In genomic region chr1:56529801-56530200, GRCh38 we compare ENCODE assay signal across 18 cellular contexts. TPM values are rescaled to one million over a fixed set of nuclear protein-coding genes. Genes with fewer than 3 reads are reported as not detected.
A peak's percentile ranks its signal among the peaks of the same experiment; 100 is the strongest.
DNase-seq lines count a peak whose midpoint lies in the region; ATAC-seq and TF ChIP-seq lines count a peak whose summit lies in the region.
"Had no signal": no experiment of that assay in that cellular context is flagged by ENCODE, and none has a peak within 500 bp of the region (broad histone marks: within the 10 kb centered on the region; RNA-seq: fewer than 3 reads in every experiment).

No MANE protein-coding gene starts in this region.

- peaks cover 19% of the 10 kb centered on the region for H3K36me3 ChIP-seq in left ventricle myocardium inferior
- peaks cover 19 to 70% of the 10 kb centered on the region in 2 experiments for H3K36me3 ChIP-seq in trophoblast cell (ENCODE audit: control insufficient read depth in 1 of 2, insufficient read depth in 2 of 2, low read length in 2 of 2)
- peaks cover 0 to 21% of the 10 kb centered on the region in 2 donors for H3K36me3 ChIP-seq in vagina
- H3K36me3 ChIP-seq: BLaER1 had no signal

- no peak overlapping the region for H3K14ac ChIP-seq in trophoblast cell (ENCODE audit: low read length)

- no peak overlapping the region for H4K91ac ChIP-seq in trophoblast cell (ENCODE audit: low read depth, low read length)

- no peak for TF ChIP-seq POLR2A in vagina (IDR thresholded peaks at IDR 0.05)

- intact Hi-C loops in left ventricle myocardium inferior (cut with micrococcal nuclease), result no loop called here
- intact Hi-C loops in Right ventricle myocardium superior (cut with DNase I), result no loop called here
- intact Hi-C loops in vagina (cut with DNase I), result no loop called here

- H3K4me3 Mint-ChIP-seq in activated naive CD8-positive, alpha-beta T cell treated with anti-CD3 and anti-CD28 coated beads for 36 hours, result no peak overlapping the region
- H3K4me3 Mint-ChIP-seq: CD4-positive, alpha-beta memory T cell; H9 had no signal

- H3K18ac ChIP-seq in trophoblast cell (ENCODE audit: low read length), result no peak overlapping the region

- H3K27me3 ChIP-seq in left ventricle myocardium inferior (ENCODE audit: low read depth) (no peaks in the 10 kb centered on the region), trophoblast cell (ENCODE audit: insufficient read depth, low read length) (no peaks in the 10 kb centered on the region), vagina (no peaks in the 10 kb centered on the region)
- H3K27me3 ChIP-seq: BLaER1 had no signal

- TF ChIP-seq CTCF in left ventricle myocardium inferior (IDR thresholded peaks at IDR 0.05; ENCODE audit: borderline replicate concordance) (no peak), vagina (IDR thresholded peaks at IDR 0.05) (no peak), GM20000 (IDR thresholded peaks at IDR 0.05; ENCODE audit: extremely low read depth, missing control alignments) (no peak)

- H3K9ac ChIP-seq in trophoblast cell (ENCODE audit: low read length), result no peak overlapping the region
- H3K9ac ChIP-seq: BLaER1 had no signal

- H4K12ac ChIP-seq in trophoblast cell (ENCODE audit: low read depth, low read length), result no peak overlapping the region

- H3K36me3 Mint-ChIP-seq in activated naive CD8-positive, alpha-beta T cell treated with anti-CD3 and anti-CD28 coated beads for 36 hours, result no peaks in the 10 kb centered on the region
- H3K36me3 Mint-ChIP-seq: CD4-positive, alpha-beta memory T cell had no signal

- no peaks in the 10 kb centered on the region for H3K9me3 Mint-ChIP-seq in activated naive CD8-positive, alpha-beta T cell treated with anti-CD3 and anti-CD28 coated beads for 36 hours
- H3K9me3 Mint-ChIP-seq: CD4-positive, alpha-beta memory T cell; H9 had no signal

- H3K23ac ChIP-seq in trophoblast cell (ENCODE audit: low read length), result no peak overlapping the region

- DNase-seq in left ventricle myocardium inferior (no peak), Right ventricle myocardium superior (no peak), globus pallidus (ENCODE audit: low spot score) (peak; percentile 55), trophoblast cell (no peak), vagina (ENCODE audit: extremely low spot score in 2 of 2) (no peak), GM20000 (ENCODE audit: low spot score) (no peak)
- no peak for DNase-seq in activated naive CD8-positive, alpha-beta T cell treated with anti-CD3 and anti-CD28 coated beads for 36 hours
- DNase-seq: CD4-positive, alpha-beta memory T cell; DMS153; DMS79; GF-D8; H9 had no signal

- no peaks in the 10 kb centered on the region for H3K79me1 ChIP-seq in trophoblast cell (ENCODE audit: low read length)

- no peak overlapping the region for H2BK12ac ChIP-seq in trophoblast cell (ENCODE audit: low read length)

- peak overlapping the region; percentile 23 for H3K4ac ChIP-seq in trophoblast cell (ENCODE audit: low read depth, low read length)

- H3K4me1 ChIP-seq in left ventricle myocardium inferior (peaks cover 100% of the 10 kb centered on the region), trophoblast cell (ENCODE audit: control insufficient read depth in 1 of 2, insufficient read depth in 2 of 2, low read length in 2 of 2) (peaks cover 2 to 6% of the 10 kb centered on the region in 2 experiments), vagina (peaks cover 95% of the 10 kb centered on the region)
- H3K4me1 ChIP-seq: A549 had no signal

- H3K4me3 ChIP-seq in left ventricle myocardium inferior (no peak overlapping the region), trophoblast cell (ENCODE audit: low read depth, low read length) (no peak overlapping the region), vagina (no peak overlapping the region)
- H3K4me3 ChIP-seq: A549, BLaER1 had no signal

- H3K4me1 Mint-ChIP-seq in activated naive CD8-positive, alpha-beta T cell treated with anti-CD3 and anti-CD28 coated beads for 36 hours, result peaks cover 9% of the 10 kb centered on the region

- no peak overlapping the region for H2BK120ac ChIP-seq in trophoblast cell (ENCODE audit: insufficient read depth, low read length, poor library complexity)

- peaks cover 5% of the 10 kb centered on the region for H3K27me3 Mint-ChIP-seq in activated naive CD8-positive, alpha-beta T cell treated with anti-CD3 and anti-CD28 coated beads for 36 hours

- H3K4me2 ChIP-seq in trophoblast cell (ENCODE audit: low read length), result no peak overlapping the region
- H3K4me2 ChIP-seq: A549, BLaER1 had no signal

- H2BK5ac ChIP-seq in trophoblast cell (ENCODE audit: low read depth, low read length, poor library complexity), result no peak overlapping the region

- no peak for ATAC-seq in Right ventricle myocardium superior (ENCODE audit: poor library complexity)
- ATAC-seq in HG03354 (IDR thresholded peaks at IDR 0.05; ENCODE audit: poor library complexity, severe bottlenecking, unreplicated experiment), result no peak
- ATAC-seq: A549 had no signal

- H3K79me2 ChIP-seq in trophoblast cell (ENCODE audit: control insufficient read depth, insufficient read depth, low read length, poor library complexity), result peaks cover 5% of the 10 kb centered on the region

- no peak overlapping the region for H4K8ac ChIP-seq in trophoblast cell (ENCODE audit: low read depth, low read length)

- H3K9me3 ChIP-seq in left ventricle myocardium inferior (replicated peaks) (no peaks in the 10 kb centered on the region), trophoblast cell (ENCODE audit: insufficient read depth, low read depth, low read length) (no peaks in the 10 kb centered on the region), vagina (no peaks in the 10 kb centered on the region)
- H3K9me3 ChIP-seq: A549, BLaER1 had no signal

- H3K27ac ChIP-seq in left ventricle myocardium inferior (replicated peaks), result peak overlapping the region; percentile 82
- H3K27ac ChIP-seq in trophoblast cell (ENCODE audit: low read depth, low read length), result no peak overlapping the region
- peak overlapping the region; percentile 40 for H3K27ac ChIP-seq in vagina
- H3K27ac ChIP-seq: 22Rv1, A549, BLaER1, HL-60 had no signal

- H2AK5ac ChIP-seq in trophoblast cell (ENCODE audit: low read length), result no peak overlapping the region

- H2AFZ ChIP-seq in trophoblast cell (ENCODE audit: insufficient read depth, low read length, poor library complexity), result no peak overlapping the region

- H3K27ac Mint-ChIP-seq in activated naive CD8-positive, alpha-beta T cell treated with anti-CD3 and anti-CD28 coated beads for 36 hours, result no peak overlapping the region
- H3K27ac Mint-ChIP-seq: CD14-positive monocyte; CD4-positive, alpha-beta memory T cell had no signal

RNA-seq across cellular contexts. Expression of gene PLPP3, which starts 49.6 kb away (rescaled TPM):
- total RNA-seq in left ventricle myocardium inferior, result 101 TPM
- 117 TPM for total RNA-seq in Right ventricle myocardium superior
- polyA plus RNA-seq in trophoblast cell (2013), result 289 and 308 TPM in 2 replicates
- 236 TPM for total RNA-seq in vagina
- total RNA-seq in activated naive CD8-positive, alpha-beta T cell treated with anti-CD3 and anti-CD28 coated beads for 36 hours, result not detected
- polyA plus RNA-seq: CD4-positive, alpha-beta memory T cell had no signal

Comparison
In these comparisons a context has a peak if more than half of its experiments do, and no peak if none do; other contexts are left out.
1. RNA of gene PLPP3, which starts 49.6 kb away (total RNA-seq): 236 TPM in vagina (single experiment), 117 TPM in Right ventricle myocardium superior (single experiment) and 101 TPM in left ventricle myocardium inferior (single experiment); not detected in activated naive CD8-positive, alpha-beta T cell treated with anti-CD3 and anti-CD28 coated beads for 36 hours; every median in the first group is over 10 times any median in the second.